24 cellular contexts compared by ENCODE assay signal in genomic region chr7:134120405-134120804, GRCh38. TPM values are rescaled to one million over a fixed set of nuclear protein-coding genes. Genes with fewer than 3 reads are reported as not detected.
DNase-seq lines count a peak whose midpoint lies in the region; ATAC-seq, FAIRE-seq and TF ChIP-seq lines count a peak whose summit lies in the region.
"Had no signal": no experiment of that assay in that cellular context is flagged by ENCODE, and none has a peak within 500 bp of the region (broad histone marks: within the 10 kb centered on the region; RNA-seq: fewer than 3 reads in every experiment).

No MANE protein-coding gene starts in this region.

- no peaks in the 10 kb centered on the region for H3K9me3 ChIP-seq in SK-N-SH
- H3K9me3 ChIP-seq in heart left ventricle, result no peaks in the 10 kb centered on the region

- H3K9ac ChIP-seq in SK-N-SH, result no peak overlapping the region

- no peaks in the 10 kb centered on the region for H3F3A ChIP-seq in SK-N-SH (replicated peaks; ENCODE audit: insufficient read depth)

- H3K36me3 ChIP-seq in SK-N-SH (replicated peaks in 1 of 2; ENCODE audit: control insufficient read depth in 1 of 2, insufficient read depth in 2 of 2, low read length in 1 of 2), result no peaks in the 10 kb centered on the region
- no peaks in the 10 kb centered on the region for H3K36me3 ChIP-seq in heart left ventricle

- no peak for TF ChIP-seq EP300 in SK-N-SH (IDR thresholded peaks at IDR 0.05; ENCODE audit: borderline replicate concordance in 1 of 2, low read depth in 1 of 2, low read length in 1 of 2)

- no peaks in the 10 kb centered on the region for H3K4me1 Mint-ChIP-seq in chondrocyte (ENCODE audit: low read depth)

- no peaks in the 10 kb centered on the region for H3K4me1 ChIP-seq in SK-N-SH (ENCODE audit: control insufficient read depth in 1 of 2, insufficient read depth in 2 of 2, low read depth in 1 of 2, low read length in 1 of 2)
- peaks cover 0 to 15% (median 0%) of the 10 kb centered on the region in 12 donors for H3K4me1 ChIP-seq in heart left ventricle

- no peak overlapping the region for H3K4me3 ChIP-seq in SK-N-SH (ENCODE audit: low read depth in 2 of 2, low read length in 1 of 2)
- no peak overlapping the region for H3K4me3 ChIP-seq in heart left ventricle

- H3K4me2 ChIP-seq in SK-N-SH, result no peak overlapping the region

- peaks cover 2% of the 10 kb centered on the region for H3K36me3 Mint-ChIP-seq in chondrocyte (ENCODE audit: low read depth)

- H3K79me2 ChIP-seq in SK-N-SH (ENCODE audit: insufficient read depth), result no peaks in the 10 kb centered on the region

- H3K27me3 ChIP-seq in SK-N-SH (ENCODE audit: insufficient read depth), result no peaks in the 10 kb centered on the region
- no peaks in the 10 kb centered on the region for H3K27me3 ChIP-seq in heart left ventricle

- H3K9me2 ChIP-seq in SK-N-SH, result no peaks in the 10 kb centered on the region

- intact Hi-C loops in heart left ventricle (cut with DNase I), result no loop called here

- no peak for FAIRE-seq in RCC 7860 (lab: Jason Lieb, UNC)
- FAIRE-seq: H54, HepG2 had no signal

- H4K20me1 ChIP-seq in SK-N-SH (ENCODE audit: insufficient read depth), result no peaks in the 10 kb centered on the region

- POLR2A ChIA-PET in SK-N-SH (lab: Yijun Ruan, JAX), result interaction anchor here (0.5 to 0.7 kb wide), 2 partner anchors 9 to 24 kb away, joined by 3 read pairs; no protein-coding TSS in a partner anchor

- no peak for TF ChIP-seq RAD21 in SK-N-SH (IDR thresholded peaks at IDR 0.05; ENCODE audit: low read length)

- ATAC-seq in SK-N-SH treated with all-trans-retinoic acid at 6 μM for 48 hours (no peak), heart left ventricle (no peak)
- ATAC-seq: HepG2, Right ventricle myocardium inferior had no signal

- H3K4me3 Mint-ChIP-seq in chondrocyte (ENCODE audit: unreplicated experiment), result no peak overlapping the region
- H3K4me3 Mint-ChIP-seq: B cell had no signal

- TF ChIP-seq CTCF in SK-N-SH (IDR thresholded peaks at IDR 0.05) (no peak), chondrocyte (IDR thresholded peaks at IDR 0.05) (no peak), heart left ventricle (IDR thresholded peaks at IDR 0.05) (no peak)

- H3K27ac Mint-ChIP-seq in chondrocyte (ENCODE audit: unreplicated experiment), result no peak overlapping the region
- H3K27ac Mint-ChIP-seq: B cell had no signal

- WGBS in SK-N-SH (ENCODE audit: low lambda C conversion rate), result 40% methylated on average over 4 of the region's 4 CpGs
- 85 to 94% (median 89%) methylated on average over 4 of the region's 4 CpGs for WGBS in heart left ventricle, 4 donors

- TF ChIP-seq POLR2A in heart left ventricle (IDR thresholded peaks at IDR 0.05), result no peak

- no peak overlapping the region for H2AFZ ChIP-seq in SK-N-SH (ENCODE audit: low read depth)

- H3K9me3 Mint-ChIP-seq in chondrocyte (ENCODE audit: low read depth), result no peaks in the 10 kb centered on the region

- DNase-seq in SK-N-SH, result no peak
- DNase-seq in RCC 7860 (ENCODE audit: low spot score), result peak; percentile 2
- peak; percentile 29 for DNase-seq in kidney tubule cell (ENCODE audit: low spot score)
- no peak for DNase-seq in Kasumi-1 (lab: John Stamatoyannopoulos, UW)
- no peak for DNase-seq in chondrocyte (ENCODE audit: low spot score)
- no peak for DNase-seq in heart left ventricle
- DNase-seq in NCI-H146 (lab: John Stamatoyannopoulos, UW), result no peak
- DNase-seq: KG1, MV-4-11, NCI-H1105 treated with DMSO at 0.1 percent for 48 hours, NCI-H1694 treated with DMSO at 0.1 percent for 48 hours, NCI-H2081 treated with DMSO at 0.1 percent for 48 hours, NCI-H2171 treated with DMSO at 0.1 percent for 48 hours, NCI-H446, NCI-H526, OCI-M1 had no signal

- H3K27ac ChIP-seq in SK-N-SH (ENCODE audit: low read depth in 2 of 2, low read length in 1 of 2) (no peak overlapping the region), heart left ventricle (no peak overlapping the region)
- H3K27ac ChIP-seq: 22Rv1, HL-60 had no signal

- CTCF ChIA-PET in SK-N-SH (lab: Yijun Ruan, JAX), result no interaction called here

- peaks cover 13% of the 10 kb centered on the region for H3K27me3 Mint-ChIP-seq in chondrocyte (ENCODE audit: low read depth)

TF ChIP-seq in SK-N-SH, 30 proteins besides CTCF, POLR2A, EP300 and RAD21:
- TF ChIP-seq RFX5 (IDR thresholded peaks at IDR 0.05; ENCODE audit: low read length), result no peak
- no peak for TF ChIP-seq GABPA (IDR thresholded peaks at IDR 0.05; ENCODE audit: low read depth)
- TF ChIP-seq, protein P1, sequence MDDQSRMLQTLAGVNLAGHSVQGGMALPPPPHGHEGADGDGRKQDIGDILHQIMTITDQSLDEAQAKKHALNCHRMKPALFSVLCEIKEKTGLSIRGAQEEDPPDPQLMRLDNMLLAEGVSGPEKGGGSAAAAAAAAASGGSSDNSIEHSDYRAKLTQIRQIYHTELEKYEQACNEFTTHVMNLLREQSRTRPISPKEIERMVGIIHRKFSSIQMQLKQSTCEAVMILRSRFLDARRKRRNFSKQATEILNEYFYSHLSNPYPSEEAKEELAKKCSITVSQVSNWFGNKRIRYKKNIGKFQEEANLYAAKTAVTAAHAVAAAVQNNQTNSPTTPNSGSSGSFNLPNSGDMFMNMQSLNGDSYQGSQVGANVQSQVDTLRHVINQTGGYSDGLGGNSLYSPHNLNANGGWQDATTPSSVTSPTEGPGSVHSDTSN (IDR thresholded peaks at IDR 0.05), result peak; percentile 35; the same call in 1 of the 2 replicates

TF ChIP-seq in SK-N-SH treated with all-trans-retinoic acid at 6 μM for 48 hours, 23 proteins besides CTCF, POLR2A, EP300 and RAD21 (continues in another document):
- TF ChIP-seq, protein P2, sequence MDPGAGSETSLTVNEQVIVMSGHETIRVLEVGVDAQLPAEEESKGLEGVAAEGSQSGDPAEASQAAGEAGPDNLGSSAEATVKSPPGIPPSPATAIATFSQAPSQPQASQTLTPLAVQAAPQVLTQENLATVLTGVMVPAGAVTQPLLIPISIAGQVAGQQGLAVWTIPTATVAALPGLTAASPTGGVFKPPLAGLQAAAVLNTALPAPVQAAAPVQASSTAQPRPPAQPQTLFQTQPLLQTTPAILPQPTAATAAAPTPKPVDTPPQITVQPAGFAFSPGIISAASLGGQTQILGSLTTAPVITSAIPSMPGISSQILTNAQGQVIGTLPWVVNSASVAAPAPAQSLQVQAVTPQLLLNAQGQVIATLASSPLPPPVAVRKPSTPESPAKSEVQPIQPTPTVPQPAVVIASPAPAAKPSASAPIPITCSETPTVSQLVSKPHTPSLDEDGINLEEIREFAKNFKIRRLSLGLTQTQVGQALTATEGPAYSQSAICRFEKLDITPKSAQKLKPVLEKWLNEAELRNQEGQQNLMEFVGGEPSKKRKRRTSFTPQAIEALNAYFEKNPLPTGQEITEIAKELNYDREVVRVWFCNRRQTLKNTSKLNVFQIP (CRISPR knock-in tag; IDR thresholded peaks at IDR 0.05; ENCODE audit: borderline replicate concordance, low read depth), result no peak
- TF ChIP-seq ZNF8 (CRISPR knock-in tag; IDR thresholded peaks at IDR 0.05), result no peak
- TF ChIP-seq ZFP30 (CRISPR knock-in tag; IDR thresholded peaks at IDR 0.05), result no peak
- TF ChIP-seq PPARA (CRISPR knock-in tag; IDR thresholded peaks at IDR 0.05; ENCODE audit: borderline replicate concordance), result no peak
- no peak for TF ChIP-seq ZNF565 (CRISPR knock-in tag; conservative IDR thresholded peaks at IDR 0.05; ENCODE audit: low read depth)
- TF ChIP-seq SNAI2 (CRISPR knock-in tag; IDR thresholded peaks at IDR 0.05), result no peak
- TF ChIP-seq, protein P3, sequence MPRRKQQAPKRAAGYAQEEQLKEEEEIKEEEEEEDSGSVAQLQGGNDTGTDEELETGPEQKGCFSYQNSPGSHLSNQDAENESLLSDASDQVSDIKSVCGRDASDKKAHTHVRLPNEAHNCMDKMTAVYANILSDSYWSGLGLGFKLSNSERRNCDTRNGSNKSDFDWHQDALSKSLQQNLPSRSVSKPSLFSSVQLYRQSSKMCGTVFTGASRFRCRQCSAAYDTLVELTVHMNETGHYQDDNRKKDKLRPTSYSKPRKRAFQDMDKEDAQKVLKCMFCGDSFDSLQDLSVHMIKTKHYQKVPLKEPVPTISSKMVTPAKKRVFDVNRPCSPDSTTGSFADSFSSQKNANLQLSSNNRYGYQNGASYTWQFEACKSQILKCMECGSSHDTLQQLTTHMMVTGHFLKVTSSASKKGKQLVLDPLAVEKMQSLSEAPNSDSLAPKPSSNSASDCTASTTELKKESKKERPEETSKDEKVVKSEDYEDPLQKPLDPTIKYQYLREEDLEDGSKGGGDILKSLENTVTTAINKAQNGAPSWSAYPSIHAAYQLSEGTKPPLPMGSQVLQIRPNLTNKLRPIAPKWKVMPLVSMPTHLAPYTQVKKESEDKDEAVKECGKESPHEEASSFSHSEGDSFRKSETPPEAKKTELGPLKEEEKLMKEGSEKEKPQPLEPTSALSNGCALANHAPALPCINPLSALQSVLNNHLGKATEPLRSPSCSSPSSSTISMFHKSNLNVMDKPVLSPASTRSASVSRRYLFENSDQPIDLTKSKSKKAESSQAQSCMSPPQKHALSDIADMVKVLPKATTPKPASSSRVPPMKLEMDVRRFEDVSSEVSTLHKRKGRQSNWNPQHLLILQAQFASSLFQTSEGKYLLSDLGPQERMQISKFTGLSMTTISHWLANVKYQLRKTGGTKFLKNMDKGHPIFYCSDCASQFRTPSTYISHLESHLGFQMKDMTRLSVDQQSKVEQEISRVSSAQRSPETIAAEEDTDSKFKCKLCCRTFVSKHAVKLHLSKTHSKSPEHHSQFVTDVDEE (CRISPR knock-in tag; IDR thresholded peaks at IDR 0.05), result no peak
- TF ChIP-seq CSDC2 (CRISPR knock-in tag; IDR thresholded peaks at IDR 0.05), result no peak
- TF ChIP-seq TOX (CRISPR knock-in tag; IDR thresholded peaks at IDR 0.05; ENCODE audit: borderline replicate concordance), result no peak
- TF ChIP-seq, protein P4, sequence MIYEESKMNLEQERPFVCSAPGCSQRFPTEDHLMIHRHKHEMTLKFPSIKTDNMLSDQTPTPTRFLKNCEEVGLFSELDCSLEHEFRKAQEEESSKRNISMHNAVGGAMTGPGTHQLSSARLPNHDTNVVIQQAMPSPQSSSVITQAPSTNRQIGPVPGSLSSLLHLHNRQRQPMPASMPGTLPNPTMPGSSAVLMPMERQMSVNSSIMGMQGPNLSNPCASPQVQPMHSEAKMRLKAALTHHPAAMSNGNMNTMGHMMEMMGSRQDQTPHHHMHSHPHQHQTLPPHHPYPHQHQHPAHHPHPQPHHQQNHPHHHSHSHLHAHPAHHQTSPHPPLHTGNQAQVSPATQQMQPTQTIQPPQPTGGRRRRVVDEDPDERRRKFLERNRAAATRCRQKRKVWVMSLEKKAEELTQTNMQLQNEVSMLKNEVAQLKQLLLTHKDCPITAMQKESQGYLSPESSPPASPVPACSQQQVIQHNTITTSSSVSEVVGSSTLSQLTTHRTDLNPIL (CRISPR knock-in tag; IDR thresholded peaks at IDR 0.05; ENCODE audit: low read depth), result no peak
- no peak for TF ChIP-seq TCF4 (CRISPR knock-in tag; IDR thresholded peaks at IDR 0.05; ENCODE audit: borderline replicate concordance)
- no peak for TF ChIP-seq ARNTL (CRISPR knock-in tag; IDR thresholded peaks at IDR 0.05; ENCODE audit: borderline replicate concordance, low read depth)

RNA-seq across cellular contexts. Expression of gene LRGUK, which starts 6.7 kb away (rescaled TPM):
- polyA plus RNA-seq in SK-N-SH (2012; rRNA removed) (1.5 TPM in 2 replicates), heart left ventricle (under 1 TPM in 1 of 2 donors, not detected in 1; 0.03 TPM)
- 0.62 and 0.70 TPM in 2 replicates for polyA plus RNA-seq in SK-N-SH (2012; cell fraction: cytosol; rRNA removed)
- 11.9 and 16.8 TPM in 2 replicates for polyA plus RNA-seq in SK-N-SH (2012; cell fraction: nucleus; rRNA removed)
- total RNA-seq in chondrocyte (0.10 to 0.70 TPM (median 0.20 TPM) in 3 replicates), heart left ventricle (under 1 TPM in 7 of 9 donors, not detected in 2; 0.12 to 0.51 (median 0.28) TPM)
- total RNA-seq: HT-29 had no signal

Comparison
In these comparisons a context has a peak if more than half of its experiments do, and no peak if none do; other contexts are left out.
1. DNase-seq: peak in RCC 7860 (single experiment) and kidney tubule cell (single experiment); none in SK-N-SH (single experiment), Kasumi-1 (0 of 2), chondrocyte (single experiment), heart left ventricle (0 of 5) and NCI-H146 (single experiment).